ENCODE assay signal across 8 cellular contexts in the genomic region with DNA sequence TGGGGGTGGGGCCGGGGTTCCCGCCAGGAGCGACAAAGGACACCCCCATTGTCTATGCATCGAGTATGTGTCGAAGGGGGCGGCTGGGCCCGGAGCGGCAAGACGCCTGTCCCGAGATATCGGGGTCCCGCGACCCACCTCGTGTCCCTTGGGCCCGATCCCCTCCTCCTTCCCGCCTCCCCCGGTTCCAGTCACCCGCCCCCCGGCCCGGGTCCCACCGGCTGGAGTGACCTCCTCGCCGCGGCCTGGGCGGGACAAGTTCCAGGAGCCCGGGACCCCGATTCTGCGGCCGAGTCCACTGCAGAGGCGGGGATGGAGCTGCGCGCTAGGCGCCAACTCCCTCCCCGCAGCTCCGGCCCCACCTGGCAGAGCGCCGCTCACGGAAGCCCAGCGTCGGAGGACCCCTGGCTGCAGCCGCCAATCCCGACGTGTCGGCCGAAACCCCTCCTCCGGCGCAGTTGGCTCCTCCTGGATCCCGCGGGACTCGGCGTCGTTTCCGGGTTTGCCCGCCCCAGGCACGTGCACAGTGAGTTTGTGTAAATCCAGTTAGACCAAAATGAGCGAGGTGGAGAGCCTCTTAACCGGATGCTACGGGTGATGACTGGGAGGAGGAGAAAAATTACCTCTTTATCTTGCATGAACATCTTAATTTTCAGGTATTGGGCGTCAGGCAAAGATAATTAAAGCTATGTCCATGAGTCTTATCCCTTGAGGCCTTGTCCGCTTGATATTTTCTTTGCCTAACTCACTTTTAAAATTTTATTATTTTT. TPM values are rescaled to one million over a fixed set of nuclear protein-coding genes. Genes with fewer than 3 reads are reported as not detected.
DNase-seq lines count a peak whose midpoint lies in the region; ATAC-seq, FAIRE-seq and TF ChIP-seq lines count a peak whose summit lies in the region.

TSS of gene NMRAL1 (minus strand) at position 434 of the 770 bp plus-strand sequence. CDS start 493 bp downstream, outside the sequence.

- H3K4me3 ChIP-seq in HCT116 (replicated peaks in 1 of 2; ENCODE audit: low read depth in 1 of 2, low read length in 2 of 2) (peak within 1 kb of the TSS; percentile 81 to 89), WI38 (ENCODE audit: low read depth, low read length) (peak within 1 kb of the TSS; percentile 65), breast epithelium (peak within 1 kb of the TSS; percentile 54 to 100 (median 85)), iPS-20b (ENCODE audit: low read length) (peak within 1 kb of the TSS; percentile 92), small intestine (ENCODE audit: low read depth in 1 of 2, low read length in 2 of 2) (peak within 1 kb of the TSS; percentile 73 to 74)

- intact Hi-C loops in HCT116 (cut with micrococcal nuclease) = no loop called here
- intact Hi-C loops in breast epithelium (cut with DNase I; ENCODE audit: low total_unique reads) = no loop called here

- H3K9me3 ChIP-seq in HCT116 (ENCODE audit: control insufficient read depth in 1 of 2, insufficient read depth in 1 of 2, low read depth in 1 of 2, low read length in 2 of 2) (no peaks in the 10 kb centered on the region), breast epithelium (no peaks in the 10 kb centered on the region), iPS-20b (ENCODE audit: insufficient read depth, low read depth, low read length) (no peaks in the 10 kb centered on the region), small intestine (ENCODE audit: control insufficient read depth, low read depth) (no peaks in the 10 kb centered on the region)

- H3K9me2 ChIP-seq in HCT116 (ENCODE audit: insufficient read depth) = no peaks in the 10 kb centered on the region

- ATAC-seq in HCT116 (peak; percentile 73), GM21576 (IDR thresholded peaks at IDR 0.05; ENCODE audit: unreplicated experiment) (no peak)

- CTCF ChIA-PET in HCT116 (lab: Charles Lee) = no interaction called here

- H3K27me3 ChIP-seq in HCT116 (ENCODE audit: insufficient read depth, low read length) (no peaks in the 10 kb centered on the region), breast epithelium (no peaks in the 10 kb centered on the region), iPS-20b (ENCODE audit: insufficient read depth, low read length) (no peaks in the 10 kb centered on the region), small intestine (ENCODE audit: control insufficient read depth in 2 of 2, insufficient read depth in 2 of 2, low read length in 2 of 2) (no peaks in the 10 kb centered on the region)

- H3K4me2 ChIP-seq in HCT116 (ENCODE audit: low read length) = peak within 1 kb of the TSS; percentile 94

- no peak for TF ChIP-seq CTCF in HCT116 (IDR thresholded peaks at IDR 0.05 in 2 of 3, conservative IDR thresholded peaks at IDR 0.05 in 1 of 3; ENCODE audit: borderline replicate concordance in 1 of 3, insufficient read depth in 1 of 3, low read depth in 2 of 3, low read length in 2 of 3)
- no peak for TF ChIP-seq CTCF in WI38 (IDR thresholded peaks at IDR 0.05; ENCODE audit: low read depth, low read length)
- TF ChIP-seq CTCF in breast epithelium (IDR thresholded peaks at IDR 0.05) = peak in 1 of 3 donors; percentile 9

- peaks cover 20 to 42% of the 10 kb centered on the region in 2 experiments for H3K4me1 ChIP-seq in HCT116 (ENCODE audit: control insufficient read depth in 1 of 2, insufficient read depth in 2 of 2, low read length in 2 of 2)
- no peaks in the 10 kb centered on the region for H3K4me1 ChIP-seq in breast epithelium
- no peaks in the 10 kb centered on the region for H3K4me1 ChIP-seq in iPS-20b (ENCODE audit: insufficient read depth, low read length)
- peaks cover 0 to 2% of the 10 kb centered on the region in 2 donors for H3K4me1 ChIP-seq in small intestine (ENCODE audit: control insufficient read depth in 2 of 2, insufficient read depth in 1 of 2, low read depth in 1 of 2, low read length in 1 of 2)

- DNase-seq in DMS79 treated with DMSO at 0.1 percent for 48 hours (lab: John Stamatoyannopoulos, UW) (peak; percentile 93), HCT116 (ENCODE audit: low read depth, low spot score) (peak; percentile 84), NCI-H2171 treated with DMSO at 0.1 percent for 48 hours (lab: John Stamatoyannopoulos, UW) (peak; percentile 81), breast epithelium (ENCODE audit: low spot score in 2 of 2) (peak; percentile 92 to 94), small intestine (peak; percentile 87)

- TF ChIP-seq RAD21 in HCT116 (IDR thresholded peaks at IDR 0.05; ENCODE audit: low read depth) = no peak

- peaks cover 0 to under 1% of the 10 kb centered on the region in 2 experiments; a peak in 1 of 4 replicates for H3K36me3 ChIP-seq in HCT116 (ENCODE audit: control insufficient read depth in 1 of 2, insufficient read depth in 2 of 2, low read length in 2 of 2)
- H3K36me3 ChIP-seq in breast epithelium = no peaks in the 10 kb centered on the region
- H3K36me3 ChIP-seq in iPS-20b (ENCODE audit: insufficient read depth, low read depth, low read length) = peaks cover 12% of the 10 kb centered on the region
- H3K36me3 ChIP-seq in small intestine (ENCODE audit: control insufficient read depth in 2 of 2, insufficient read depth in 2 of 2, low read length in 2 of 2) = no peaks in the 10 kb centered on the region

- no peak for FAIRE-seq in small intestine (lab: Jason Lieb, UNC)

- peak within 1 kb of the TSS; percentile 22 for H2AFZ ChIP-seq in HCT116 (ENCODE audit: low read depth, low read length, poor library complexity, severe bottlenecking)

- POLR2A ChIA-PET in HCT116 (lab: Charles Lee) = interaction anchor here (1.0 to 4.8 kb wide), 2 partner anchors 21 to 55 kb away, joined by 4 to 26 read pairs; no protein-coding TSS in a partner anchor

- WGBS in small intestine, 3 donors = 2 to 4% (median 2%) methylated on average over 30 to 60 of the region's 60 CpGs

- BruUV-seq in HCT116 (replicated peaks; lab: Mats Ljungman, UMichigan) = TSS peak; percentile 58

- TF ChIP-seq POLR2A in HCT116 (IDR thresholded peaks at IDR 0.05; ENCODE audit: borderline replicate concordance, extremely low read depth, insufficient read depth, insufficient read length) (peak; percentile 93), breast epithelium (IDR thresholded peaks at IDR 0.05) (peak; percentile 75)

- no peaks in the 10 kb centered on the region for H4K20me1 ChIP-seq in HCT116 (ENCODE audit: insufficient read depth)

- H3K9ac ChIP-seq in HCT116 (ENCODE audit: low read length) = peak within 1 kb of the TSS; percentile 96
- peak within 1 kb of the TSS; percentile 98 for H3K9ac ChIP-seq in iPS-20b (ENCODE audit: low read depth, low read length)

- H3K27ac ChIP-seq in HCT116 (ENCODE audit: low read depth, low read length) (peak within 1 kb of the TSS; percentile 47), breast epithelium (peak within 1 kb of the TSS; percentile 88 to 95), iPS-20b (ENCODE audit: low read length) (peak within 1 kb of the TSS; percentile 75), small intestine (ENCODE audit: low read depth in 1 of 2, low read length in 1 of 2) (peak within 1 kb of the TSS; percentile 35 to 78)

- H3K79me2 ChIP-seq in HCT116 (ENCODE audit: insufficient read depth, low read length) = peaks cover 63% of the 10 kb centered on the region

- RAD21 ChIA-PET in HCT116 (lab: Charles Lee; ENCODE audit: low non-redundant PET in 1 of 2, low total read pairs in 2 of 2, uncharacterized antibody in 2 of 2, unreplicated experiment in 2 of 2) = no interaction called here

TF ChIP-seq in HCT116, 20 proteins besides CTCF, POLR2A, EP300 and RAD21 (continues in another document):
- TF ChIP-seq SP1 (IDR thresholded peaks at IDR 0.05; ENCODE audit: low read depth) = peak; percentile 72
- TF ChIP-seq ATF3 (IDR thresholded peaks at IDR 0.05) = no peak
- peak; percentile 96; the same call in 1 of the 2 replicates for TF ChIP-seq ELF1 (IDR thresholded peaks at IDR 0.05; ENCODE audit: borderline replicate concordance, low read depth)
- peak; percentile 86 for TF ChIP-seq POLR2AphosphoS5 (IDR thresholded peaks at IDR 0.05; ENCODE audit: low read depth, low read length)
- peak; percentile 44 for TF ChIP-seq SIN3A (IDR thresholded peaks at IDR 0.05; ENCODE audit: low read depth)
- no peak for TF ChIP-seq ZNF274 (IDR thresholded peaks at IDR 0.05; ENCODE audit: low read depth, low read length)
- no peak for TF ChIP-seq SRF (IDR thresholded peaks at IDR 0.05; ENCODE audit: low read depth)
- TF ChIP-seq, protein P1, sequence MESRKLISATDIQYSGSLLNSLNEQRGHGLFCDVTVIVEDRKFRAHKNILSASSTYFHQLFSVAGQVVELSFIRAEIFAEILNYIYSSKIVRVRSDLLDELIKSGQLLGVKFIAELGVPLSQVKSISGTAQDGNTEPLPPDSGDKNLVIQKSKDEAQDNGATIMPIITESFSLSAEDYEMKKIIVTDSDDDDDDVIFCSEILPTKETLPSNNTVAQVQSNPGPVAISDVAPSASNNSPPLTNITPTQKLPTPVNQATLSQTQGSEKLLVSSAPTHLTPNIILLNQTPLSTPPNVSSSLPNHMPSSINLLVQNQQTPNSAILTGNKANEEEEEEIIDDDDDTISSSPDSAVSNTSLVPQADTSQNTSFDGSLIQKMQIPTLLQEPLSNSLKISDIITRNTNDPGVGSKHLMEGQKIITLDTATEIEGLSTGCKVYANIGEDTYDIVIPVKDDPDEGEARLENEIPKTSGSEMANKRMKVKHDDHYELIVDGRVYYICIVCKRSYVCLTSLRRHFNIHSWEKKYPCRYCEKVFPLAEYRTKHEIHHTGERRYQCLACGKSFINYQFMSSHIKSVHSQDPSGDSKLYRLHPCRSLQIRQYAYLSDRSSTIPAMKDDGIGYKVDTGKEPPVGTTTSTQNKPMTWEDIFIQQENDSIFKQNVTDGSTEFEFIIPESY (IDR thresholded peaks at IDR 0.05; ENCODE audit: extremely low read depth, insufficient replicate concordance, low read length) = peak; percentile 94

RNA-seq across cellular contexts. Expression of gene NMRAL1, which starts in this region (rescaled TPM):
- total RNA-seq in HCT116 (2021; ENCODE audit: unreplicated experiment) (76.7 TPM), breast epithelium (10 to 100 TPM; 44.5 to 57.7 (median 51.5) TPM)
- polyA plus RNA-seq in HCT116 (2012) = 66.3 and 79.9 TPM in 2 replicates
- polyA plus RNA-seq in small intestine = 10 to 100 TPM; 53.9 to 70.9 (median 58.1) TPM
